Comparison of ENCODE assay signal across 9 cellular contexts in genomic region chr17:35089846-35090193, GRCh38. TPM values are rescaled to one million over a fixed set of nuclear protein-coding genes. Genes with fewer than 3 reads are reported as not detected.
DNase-seq lines count a peak whose midpoint lies in the region; ATAC-seq, FAIRE-seq and TF ChIP-seq lines count a peak whose summit lies in the region.
"Had no signal": no experiment of that assay in that cellular context is flagged by ENCODE, and none has a peak within 500 bp of the region (broad histone marks: within the 10 kb centered on the region; RNA-seq: fewer than 3 reads in every experiment).

No MANE protein-coding gene starts in this region.

- no peak for TF ChIP-seq EP300 in H1 (IDR thresholded peaks at IDR 0.05; ENCODE audit: borderline replicate concordance in 1 of 2, low read depth in 2 of 2, low read length in 2 of 2)

- no peaks in the 10 kb centered on the region for H3K79me1 ChIP-seq in H1 (ENCODE audit: low read depth, low read length)

- peaks cover 0 to 2% of the 10 kb centered on the region in 2 experiments; a peak in 1 of 4 replicates for H3K79me2 ChIP-seq in H1 (ENCODE audit: control insufficient read depth in 1 of 2, insufficient read depth in 2 of 2, low read length in 2 of 2)

- WGBS in H1 (ENCODE audit: extremely low coverage in 1 of 2, insufficient coverage in 1 of 2, insufficient read length in 1 of 2, insufficient replicate concordance in 2 of 2, low coverage in 1 of 2, low lambda C conversion rate in 2 of 2, missing lambda C conversion rate in 1 of 2), 2 experiments, result 69% methylated on average over 10 of the region's 10 CpGs; no CpG with 5 or more reads in 1 of the 2 experiments
- WGBS in thyroid gland, 2 donors, result 83 to 85% methylated on average over 10 of the region's 10 CpGs

- no peak overlapping the region for H2BK120ac ChIP-seq in H1 (replicated peaks; ENCODE audit: low read depth, low read length)

- peak overlapping the region; percentile 81; the same call in 1 of the 2 replicates for H2BK12ac ChIP-seq in H1 (ENCODE audit: low read depth, low read length)

- no peaks in the 10 kb centered on the region for H4K20me1 ChIP-seq in H1 (replicated peaks in 1 of 2; ENCODE audit: control insufficient read depth in 1 of 2, insufficient read depth in 2 of 2, low read length in 2 of 2)

- peak overlapping the region; percentile 69; the same call in 1 of the 2 replicates for H4K8ac ChIP-seq in H1 (ENCODE audit: extremely low read depth, insufficient read depth, low read length)

- no peak overlapping the region for H3K14ac ChIP-seq in H1 (ENCODE audit: insufficient read length)

- H3K4me1 ChIP-seq in H1 (replicated peaks in 1 of 4; ENCODE audit: control insufficient read depth in 3 of 4, insufficient read depth in 4 of 4, low read length in 3 of 4) (peaks cover 6 to 23% (median 11%) of the 10 kb centered on the region in 4 experiments), muscle layer of colon (ENCODE audit: insufficient read depth, low read length) (peaks cover 14% of the 10 kb centered on the region), thyroid gland (peaks cover 16 to 20% of the 10 kb centered on the region in 2 donors)

- H3K56ac ChIP-seq in H1 (replicated peaks; ENCODE audit: insufficient read length, low read depth, low read length), result no peak overlapping the region

- H2BK20ac ChIP-seq in H1 (ENCODE audit: low read length), result peak overlapping the region; percentile 76; the same call in 1 of the 2 replicates

- H4K91ac ChIP-seq in H1 (replicated peaks; ENCODE audit: insufficient read length, low read length), result peak overlapping the region; percentile 70

- H2BK15ac ChIP-seq in H1 (ENCODE audit: low read length), result no peak overlapping the region; the same call in 1 of the 2 replicates

- H3K23me2 ChIP-seq in H1 (ENCODE audit: low read depth, low read length), result peaks cover 12% of the 10 kb centered on the region; the same call in 1 of the 2 replicates

- no peak overlapping the region for H4K5ac ChIP-seq in H1 (ENCODE audit: insufficient read length, low read depth, low read length)

- H3K4me2 ChIP-seq in H1 (ENCODE audit: insufficient read depth in 1 of 2, low read depth in 2 of 2, low read length in 2 of 2), result peak overlapping the region; percentile 71 to 74

- H3K27me3 ChIP-seq in H1 (replicated peaks in 1 of 4; ENCODE audit: control insufficient read depth in 3 of 4, extremely low read depth in 1 of 4, insufficient read depth in 3 of 4, low read length in 3 of 4) (no peaks in the 10 kb centered on the region), muscle layer of colon (ENCODE audit: control insufficient read depth in 1 of 2, insufficient read depth in 2 of 2, low read length in 2 of 2) (no peaks in the 10 kb centered on the region), thyroid gland (no peaks in the 10 kb centered on the region)

- peak overlapping the region; percentile 72; the same call in 1 of the 2 replicates for H3K18ac ChIP-seq in H1 (ENCODE audit: extremely low read depth, low read length)

- DNase-seq in H1 (ENCODE audit: low read depth in 1 of 2, low spot score in 2 of 2), result no peak
- DNase-seq in thyroid gland, result peak; percentile 8 to 15
- DNase-seq in COLO829 (ENCODE audit: low spot score), result no peak

- H3K9ac ChIP-seq in H1 (replicated peaks in 1 of 4; ENCODE audit: extremely low read depth in 1 of 4, low read depth in 3 of 4, low read length in 3 of 4), result peak overlapping the region in 1 of 4 experiments; percentile 16; a peak in 1 of 7 replicates
- no peak overlapping the region for H3K9ac ChIP-seq in muscle layer of colon (ENCODE audit: low read length)

- H3K4ac ChIP-seq in H1 (replicated peaks; ENCODE audit: insufficient read length, low read depth, low read length), result no peak overlapping the region

- no peak for TF ChIP-seq RAD21 in H1 (IDR thresholded peaks at IDR 0.05 in 1 of 2, conservative IDR thresholded peaks at IDR 0.05 in 1 of 2; ENCODE audit: low read depth in 2 of 2, low read length in 2 of 2)

- H3K36me3 ChIP-seq in H1 (ENCODE audit: control insufficient read depth in 2 of 4, insufficient read depth in 4 of 4, low read length in 3 of 4), result no peaks in the 10 kb centered on the region
- H3K36me3 ChIP-seq in muscle layer of colon (ENCODE audit: insufficient read depth, low read length), result no peaks in the 10 kb centered on the region
- H3K36me3 ChIP-seq in thyroid gland, result no peaks in the 10 kb centered on the region

- H2AFZ ChIP-seq in H1 (ENCODE audit: low read length), result peak overlapping the region; percentile 66

- H2BK5ac ChIP-seq in H1 (ENCODE audit: low read depth, low read length), result no peak overlapping the region; the same call in 1 of the 2 replicates

- POLR2A ChIA-PET in H1 (lab: Charles Lee; ENCODE audit: partially characterized antibody), result interaction anchor here (0.6 to 2.5 kb wide), 17 partner anchors 8 to 109 kb away, joined by 3 to 12 read pairs (median 3); partner anchors contain the start of genes FNDC8, LIG3, NLE1 and RFFL

- no peak for TF ChIP-seq CTCF in VCaP (conservative IDR thresholded peaks at IDR 0.05)
- no peak for TF ChIP-seq CTCF in H1 (IDR thresholded peaks at IDR 0.05; ENCODE audit: control extremely low read depth in 1 of 3, insufficient read depth in 1 of 3, low read depth in 1 of 3, low read length in 3 of 3)
- TF ChIP-seq CTCF in thyroid gland (IDR thresholded peaks at IDR 0.05), result no peak

- CTCF ChIA-PET in H1 (lab: Charles Lee; ENCODE audit: partially characterized antibody), result interaction anchor here (0.6 to 3.5 kb wide), 27 partner anchors 10 to 137 kb away, joined by 3 to 22 read pairs (median 5); partner anchors contain the start of genes RAD51D and RFFL

- ATAC-seq in GM18861 (IDR thresholded peaks at IDR 0.05; ENCODE audit: unreplicated experiment), result peak; percentile 9
- ATAC-seq in HG03521 (IDR thresholded peaks at IDR 0.05; ENCODE audit: unreplicated experiment), result peak; percentile 2
- no peak for ATAC-seq in GM19351 (IDR thresholded peaks at IDR 0.05; ENCODE audit: unreplicated experiment)

- H3K4me3 ChIP-seq in H1 (ENCODE audit: extremely low read depth in 1 of 4, insufficient read depth in 2 of 4, low read depth in 3 of 4, low read length in 4 of 4) (peak overlapping the region; percentile 27 to 51 (median 44); a peak in 7 of 8 replicates), muscle layer of colon (ENCODE audit: low read depth in 1 of 2, low read length in 2 of 2) (peak overlapping the region in 1 of 2 donors; percentile 29), thyroid gland (replicated peaks in 1 of 3) (peak overlapping the region in 1 of 3 donors; percentile 80)

- H3K9me3 ChIP-seq in H1 (ENCODE audit: insufficient read depth in 2 of 2, low read depth in 1 of 2, low read length in 1 of 2) (no peaks in the 10 kb centered on the region), muscle layer of colon (ENCODE audit: low read length) (no peaks in the 10 kb centered on the region), thyroid gland (no peaks in the 10 kb centered on the region)

- intact Hi-C loops in thyroid gland (cut with DNase I), result loop anchor here (5.0 kb wide), 1 partner anchor 93 kb away; no protein-coding TSS in a partner anchor

- H3K23ac ChIP-seq in H1 (ENCODE audit: insufficient read length), result no peak overlapping the region

- H3K27ac ChIP-seq in VCaP, result peak overlapping the region; percentile 96
- H3K27ac ChIP-seq in H1 (ENCODE audit: low read depth, low read length), result 0 out of 2 replicates have a peak overlapping the region, but pooled peaks have one; percentile 5
- peak overlapping the region; percentile 40 for H3K27ac ChIP-seq in muscle layer of colon (ENCODE audit: low read depth, low read length)
- peak overlapping the region; percentile 73 to 94 (median 82) for H3K27ac ChIP-seq in thyroid gland

- FAIRE-seq in H1 (lab: Jason Lieb, UNC), result peak; percentile 28

- no peak overlapping the region for H2AK5ac ChIP-seq in H1 (ENCODE audit: low read depth, low read length)

- 0 out of 3 replicates have a peak, but pooled peaks of 1 of the 2 experiments have one; percentile 17 for TF ChIP-seq POLR2A in H1 (IDR thresholded peaks at IDR 0.05; ENCODE audit: control extremely low read depth in 1 of 2, low read depth in 2 of 2, low read length in 2 of 2)
- TF ChIP-seq POLR2A in thyroid gland (IDR thresholded peaks at IDR 0.05), result no peak

RNA-seq across cellular contexts. Expression of gene RFFL, which starts 26.3 kb away (rescaled TPM):
- 20.0 and 24.5 TPM in 2 replicates for total RNA-seq in H1 (2021; fragmentation: NEBNext Ultra II Directional; extraction: Animal tissue kit (Norgen Biotek cat#: 25700))
- polyA plus RNA-seq in H1 (2011; rRNA removed), result 14.0 and 14.2 TPM in 2 replicates
- polyA plus RNA-seq in H1 (2011; cell fraction: cytosol; rRNA removed), result 15.8 TPM
- polyA plus RNA-seq in H1 (2011; cell fraction: nucleus; rRNA removed), result 12.2 TPM
- 11.0 to 22.6 TPM (median 16.2 TPM) in 4 replicates for polyA plus RNA-seq in H1 (2012, experiment 1 of 2)
- 5.9 TPM for polyA plus RNA-seq in H1 (2012, experiment 2 of 2)
- polyA plus RNA-seq in H1 (2013, experiment 1 of 2), result 9.1 TPM
- 10.2 TPM for polyA plus RNA-seq in H1 (2013, experiment 2 of 2)
- polyA minus RNA-seq in H1 (2011; rRNA and poly(A)+ RNA removed), result 55.6 and 57.5 TPM in 2 replicates
- 25.6 TPM for polyA minus RNA-seq in H1 (2011; cell fraction: cytosol; rRNA and poly(A)+ RNA removed)
- 11.8 TPM for polyA minus RNA-seq in H1 (2011; cell fraction: nucleus; rRNA and poly(A)+ RNA removed)
- total RNA-seq in thyroid gland, result 100 to 1,000 TPM in 2 of 4 donors, 10 to 100 TPM in 2; 51.1 to 145 (median 96.1) TPM

RNA-seq across cellular contexts. Expression of gene RAD51D, which starts 29.8 kb away (rescaled TPM):
- total RNA-seq in H1 (2021; fragmentation: NEBNext Ultra II Directional; extraction: Animal tissue kit (Norgen Biotek cat#: 25700)), result 12.9 and 13.7 TPM in 2 replicates
- polyA plus RNA-seq in H1 (2011; rRNA removed), result 9.2 and 10.2 TPM in 2 replicates
- 10.3 TPM for polyA plus RNA-seq in H1 (2011; cell fraction: cytosol; rRNA removed)
- 15.0 TPM for polyA plus RNA-seq in H1 (2011; cell fraction: nucleus; rRNA removed)
- polyA plus RNA-seq in H1 (2012, experiment 1 of 2), result 9.7 to 13.1 TPM (median 11.8 TPM) in 4 replicates
- polyA plus RNA-seq in H1 (2012, experiment 2 of 2), result 8.7 TPM
- 6.7 TPM for polyA plus RNA-seq in H1 (2013, experiment 1 of 2)
- polyA plus RNA-seq in H1 (2013, experiment 2 of 2), result 6.4 TPM
- 15.8 and 17.3 TPM in 2 replicates for polyA minus RNA-seq in H1 (2011; rRNA and poly(A)+ RNA removed)
- polyA minus RNA-seq in H1 (2011; cell fraction: cytosol; rRNA and poly(A)+ RNA removed), result 6.9 TPM
- polyA minus RNA-seq in H1 (2011; cell fraction: nucleus; rRNA and poly(A)+ RNA removed), result 18.8 TPM
- 10 to 100 TPM in 3 of 4 donors, 1 to 10 TPM in 1; 7.8 to 15.6 (median 12.5) TPM for total RNA-seq in thyroid gland

RNA-seq across cellular contexts. Expression of gene FNDC8, which starts 31.6 kb away (rescaled TPM):
- not detected in 2 replicates for total RNA-seq in H1 (2021; fragmentation: NEBNext Ultra II Directional; extraction: Animal tissue kit (Norgen Biotek cat#: 25700))
- polyA plus RNA-seq in H1 (2011; rRNA removed), result not detected in 2 replicates
- polyA plus RNA-seq in H1 (2011; cell fraction: cytosol; rRNA removed), result not detected
- polyA plus RNA-seq in H1 (2011; cell fraction: nucleus; rRNA removed), result not detected
- 0.29 TPM in 1 of 4 replicates, not detected in the others for polyA plus RNA-seq in H1 (2012, experiment 1 of 2)
- polyA plus RNA-seq in H1 (2012, experiment 2 of 2), result not detected
- not detected for polyA plus RNA-seq in H1 (2013, experiment 1 of 2)
- polyA plus RNA-seq in H1 (2013, experiment 2 of 2), result not detected
- not detected in 2 replicates for polyA minus RNA-seq in H1 (2011; rRNA and poly(A)+ RNA removed)
- not detected for polyA minus RNA-seq in H1 (2011; cell fraction: cytosol; rRNA and poly(A)+ RNA removed)
- not detected for polyA minus RNA-seq in H1 (2011; cell fraction: nucleus; rRNA and poly(A)+ RNA removed)
- total RNA-seq in thyroid gland, result not detected
- total RNA-seq: aorta had no signal
- polyA plus RNA-seq: aorta had no signal

RNA-seq across cellular contexts. Expression of gene NLE1, which starts 52.3 kb away (rescaled TPM):
- total RNA-seq in H1 (2021; fragmentation: NEBNext Ultra II Directional; extraction: Animal tissue kit (Norgen Biotek cat#: 25700)), result 50.1 and 51.5 TPM in 2 replicates
- polyA plus RNA-seq in H1 (2011; rRNA removed), result 50.4 and 67.7 TPM in 2 replicates
- polyA plus RNA-seq in H1 (2011; cell fraction: cytosol; rRNA removed), result 62.4 TPM
- polyA plus RNA-seq in H1 (2011; cell fraction: nucleus; rRNA removed), result 85.8 TPM
- polyA plus RNA-seq in H1 (2012, experiment 1 of 2), result 33.3 to 45.0 TPM (median 40.7 TPM) in 4 replicates
- polyA plus RNA-seq in H1 (2012, experiment 2 of 2), result 46.0 TPM
- 28.5 TPM for polyA plus RNA-seq in H1 (2013, experiment 1 of 2)
- polyA plus RNA-seq in H1 (2013, experiment 2 of 2), result 25.9 TPM
- 58.1 and 72.0 TPM in 2 replicates for polyA minus RNA-seq in H1 (2011; rRNA and poly(A)+ RNA removed)
- polyA minus RNA-seq in H1 (2011; cell fraction: cytosol; rRNA and poly(A)+ RNA removed), result 38.5 TPM
- 61.1 TPM for polyA minus RNA-seq in H1 (2011; cell fraction: nucleus; rRNA and poly(A)+ RNA removed)
- 10 to 100 TPM in 3 of 4 donors, 1 to 10 TPM in 1; 9.7 to 13.6 (median 11.6) TPM for total RNA-seq in thyroid gland

RNA-seq across cellular contexts. Expression of gene UNC45B, which starts 57.8 kb away (rescaled TPM):
- 0.15 and 0.23 TPM in 2 replicates for total RNA-seq in H1 (2021; fragmentation: NEBNext Ultra II Directional; extraction: Animal tissue kit (Norgen Biotek cat#: 25700))
- 0.06 and 0.11 TPM in 2 replicates for polyA plus RNA-seq in H1 (2011; rRNA removed)
- polyA plus RNA-seq in H1 (2011; cell fraction: cytosol; rRNA removed), result 0.09 TPM
- 0.19 TPM for polyA plus RNA-seq in H1 (2011; cell fraction: nucleus; rRNA removed)
- 0.10 to 0.25 TPM (median 0.13 TPM) in 4 replicates for polyA plus RNA-seq in H1 (2012, experiment 1 of 2)
- not detected for polyA plus RNA-seq in H1 (2012, experiment 2 of 2)
- 0.02 TPM for polyA plus RNA-seq in H1 (2013, experiment 1 of 2)
- 0.04 TPM for polyA plus RNA-seq in H1 (2013, experiment 2 of 2)
- 0.12 and 0.19 TPM in 2 replicates for polyA minus RNA-seq in H1 (2011; rRNA and poly(A)+ RNA removed)
- polyA minus RNA-seq in H1 (2011; cell fraction: cytosol; rRNA and poly(A)+ RNA removed), result not detected
- polyA minus RNA-seq in H1 (2011; cell fraction: nucleus; rRNA and poly(A)+ RNA removed), result not detected
- total RNA-seq in thyroid gland, result not detected
- total RNA-seq: aorta had no signal

Comparison
In these comparisons a context has a peak if more than half of its experiments do, and no peak if none do; other contexts are left out.
1. H3K27ac ChIP-seq: peak in every context shown above with its lines; median percentile 96 in VCaP; 82 in thyroid gland; 40 in muscle layer of colon; 5 in H1.
2. DNase-seq: peak in thyroid gland (2 of 2); none in H1 (0 of 2) and COLO829 (single experiment).